16 cellular contexts compared by ENCODE assay signal in the genomic region with DNA sequence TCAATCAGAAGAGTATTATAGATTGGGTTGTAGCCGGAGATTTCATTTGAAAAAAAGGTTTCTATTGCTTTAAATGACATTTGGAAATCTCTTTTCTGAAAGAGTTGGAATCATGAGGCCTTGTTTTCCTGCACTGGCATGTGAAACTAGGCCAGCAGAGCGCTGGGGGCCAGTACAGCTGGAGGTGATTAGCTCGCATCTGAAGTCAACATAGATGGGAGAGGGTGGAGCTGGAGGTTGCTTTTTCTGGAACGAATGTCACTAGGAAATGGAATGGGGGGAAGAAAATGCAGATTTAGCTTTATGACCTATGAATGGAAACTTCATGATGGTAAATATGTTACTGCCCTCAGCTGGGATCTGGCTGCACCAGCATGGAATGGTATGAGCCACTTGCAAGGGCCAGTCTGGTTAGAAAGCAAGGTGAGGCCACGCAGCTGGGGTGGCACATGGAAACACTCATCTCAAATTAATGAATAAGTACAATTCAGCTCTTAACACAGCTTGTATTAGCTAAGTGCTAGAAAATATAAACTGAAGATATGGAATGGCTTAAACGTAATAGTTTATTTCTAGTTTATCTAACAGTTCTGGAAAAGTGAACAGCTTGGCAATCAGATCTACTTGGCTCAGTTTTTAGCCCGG. TPM values are rescaled to one million over a fixed set of nuclear protein-coding genes. Genes with fewer than 3 reads are reported as not detected.
DNase-seq lines count a peak whose midpoint lies in the region; ATAC-seq and TF ChIP-seq lines count a peak whose summit lies in the region.
"Had no signal": no experiment of that assay in that cellular context is flagged by ENCODE, and none has a peak within 500 bp of the region (broad histone marks: within the 10 kb centered on the region; RNA-seq: fewer than 3 reads in every experiment).

No MANE protein-coding gene starts in this region.

- intact Hi-C loops in esophagus muscularis mucosa (cut with DNase I) = no loop called here
- intact Hi-C loops in left lung (cut with DNase I) = no loop called here
- intact Hi-C loops in thyroid gland (cut with DNase I) = no loop called here

- H3K9me3 ChIP-seq in esophagus muscularis mucosa (peaks cover 0 to 8% (median 0%) of the 10 kb centered on the region in 4 donors), left lung (peaks cover 0 to 14% of the 10 kb centered on the region in 2 donors), thyroid gland (no peaks in the 10 kb centered on the region), Peyer's patch (no peaks in the 10 kb centered on the region)

- H3F3A ChIP-seq in GM23338 (replicated peaks; ENCODE audit: low read depth) = no peaks in the 10 kb centered on the region

- H3K27me3 ChIP-seq in GM23338 (ENCODE audit: insufficient read depth) (no peaks in the 10 kb centered on the region), esophagus muscularis mucosa (no peaks in the 10 kb centered on the region), left lung (no peaks in the 10 kb centered on the region), thyroid gland (no peaks in the 10 kb centered on the region), mesendoderm (ENCODE audit: insufficient read depth, low read length, poor library complexity) (no peaks in the 10 kb centered on the region), Peyer's patch (no peaks in the 10 kb centered on the region)

- no peak overlapping the region for H2BK5ac ChIP-seq in mesendoderm (ENCODE audit: low read length)

- H3K4me3 Mint-ChIP-seq in GM23338 = no peak overlapping the region
- H3K4me3 Mint-ChIP-seq: activated CD4-positive, alpha-beta T cell treated with anti-CD3 and anti-CD28 coated beads, Interleukin-2, amount 10 ng/mL, durations not matched to agents 7 days and 5 days; memory B cell had no signal

- H3K4me1 ChIP-seq in GM23338 (ENCODE audit: insufficient read depth) (0 out of 2 replicates have a peak, but pooled peaks cover 6% of the 10 kb centered on the region), esophagus muscularis mucosa (peaks cover 0 to 4% (median 0%) of the 10 kb centered on the region in 4 donors), left lung (no peaks in the 10 kb centered on the region), thyroid gland (no peaks in the 10 kb centered on the region), mesendoderm (ENCODE audit: control insufficient read depth, low read depth, low read length) (peaks cover 3% of the 10 kb centered on the region), Peyer's patch (no peaks in the 10 kb centered on the region)

- TF ChIP-seq CTCF in GM23338 (conservative IDR thresholded peaks at IDR 0.05; ENCODE audit: low read depth in 2 of 2) (no peak), esophagus muscularis mucosa (IDR thresholded peaks at IDR 0.05) (no peak), left lung (IDR thresholded peaks at IDR 0.05) (no peak), thyroid gland (IDR thresholded peaks at IDR 0.05) (no peak), Peyer's patch (IDR thresholded peaks at IDR 0.05) (no peak), GM13977 (IDR thresholded peaks at IDR 0.05; ENCODE audit: extremely low read depth, insufficient read depth, missing control alignments) (no peak)

- H2AFZ ChIP-seq in GM23338 = no peak overlapping the region

- no peak overlapping the region for H3K56ac ChIP-seq in mesendoderm (ENCODE audit: low read length)

- 55% methylated on average over 7 of the region's 7 CpGs for WGBS in esophagus muscularis mucosa
- 74 to 81% methylated on average over 7 of the region's 7 CpGs for WGBS in thyroid gland, 2 donors
- WGBS in mesendoderm (ENCODE audit: extremely low coverage, insufficient coverage, low lambda C conversion rate) = no CpG with 5 or more reads among the region's 7 CpGs

- in situ Hi-C loops in GM13977 (cut with MboI; ENCODE audit: low pct_unique_long_range_greater_than_20kb, low sequenced_read_pairs, unreplicated experiment) = no loop called here

- no peak overlapping the region for H2BK15ac ChIP-seq in mesendoderm (replicated peaks; ENCODE audit: low read depth)

- no peak overlapping the region for H3K9ac ChIP-seq in mesendoderm (ENCODE audit: low read length)

- no peak for DNase-seq in GM23338 (ENCODE audit: low spot score)
- no peak for DNase-seq in esophagus muscularis mucosa (ENCODE audit: extremely low spot score)
- DNase-seq in left lung = no peak
- no peak for DNase-seq in thyroid gland
- no peak for DNase-seq in activated CD4-positive, alpha-beta T cell treated with anti-CD3 and anti-CD28 coated beads for 48 hours
- DNase-seq in mesendoderm = no peak
- no peak for DNase-seq in Peyer's patch
- DNase-seq in GM13977 (ENCODE audit: low spot score) = no peak
- DNase-seq: activated CD4-positive, alpha-beta T cell treated with anti-CD3 and anti-CD28 coated beads, Interleukin-2, amount 10 ng/mL, durations not matched to agents 7 days and 5 days; DMS79 treated with DMSO at 0.1 percent for 48 hours; NCI-H446 treated with DMSO at 0.1 percent for 48 hours had no signal

- H3K4ac ChIP-seq in mesendoderm (ENCODE audit: low read depth, low read length) = no peak overlapping the region

- no peak overlapping the region for H4K8ac ChIP-seq in mesendoderm (ENCODE audit: low read depth, low read length)

- no peaks in the 10 kb centered on the region for H3K79me1 ChIP-seq in mesendoderm (ENCODE audit: low read length)

- no peak overlapping the region for H3K4me3 ChIP-seq in GM23338
- no peak overlapping the region for H3K4me3 ChIP-seq in esophagus muscularis mucosa
- no peak overlapping the region for H3K4me3 ChIP-seq in left lung
- no peak overlapping the region for H3K4me3 ChIP-seq in thyroid gland (replicated peaks in 1 of 3)
- H3K4me3 ChIP-seq in mesendoderm (ENCODE audit: low read length) = no peak overlapping the region
- no peak overlapping the region for H3K4me3 ChIP-seq in Peyer's patch
- H3K4me3 ChIP-seq: GM12878, K562 had no signal

- H4K5ac ChIP-seq in mesendoderm (ENCODE audit: low read length) = no peak overlapping the region

- H3K36me3 ChIP-seq in GM23338 (ENCODE audit: insufficient read depth) (peaks cover 14% of the 10 kb centered on the region; the same call in 1 of the 2 replicates), esophagus muscularis mucosa (peaks cover 0 to 31% (median 2%) of the 10 kb centered on the region in 4 donors), left lung (peaks cover 0 to 21% of the 10 kb centered on the region in 2 donors), thyroid gland (peaks cover 0 to 26% of the 10 kb centered on the region in 2 donors), mesendoderm (ENCODE audit: control insufficient read depth, insufficient read depth, low read length) (no peaks in the 10 kb centered on the region), Peyer's patch (no peaks in the 10 kb centered on the region)

- peaks cover 7% of the 10 kb centered on the region; the same call in 1 of the 2 replicates for H3K9me2 ChIP-seq in GM23338 (ENCODE audit: insufficient read depth)

- no peak overlapping the region for H2AK5ac ChIP-seq in mesendoderm (ENCODE audit: low read length)

- no peak for TF ChIP-seq EP300 in esophagus muscularis mucosa (IDR thresholded peaks at IDR 0.05)

- H2BK120ac ChIP-seq in mesendoderm (ENCODE audit: low read depth, low read length) = no peak overlapping the region

- H3K27me3 Mint-ChIP-seq in GM23338 (ENCODE audit: insufficient read depth, low read depth, poor library complexity) = no peaks in the 10 kb centered on the region
- H3K27me3 Mint-ChIP-seq: activated CD4-positive, alpha-beta T cell treated with anti-CD3 and anti-CD28 coated beads, Interleukin-2, amount 10 ng/mL, durations not matched to agents 7 days and 5 days; memory B cell had no signal

- H3K4me2 ChIP-seq in GM23338 = no peak overlapping the region
- no peak overlapping the region for H3K4me2 ChIP-seq in mesendoderm (ENCODE audit: low read length)

- H3K18ac ChIP-seq in mesendoderm (ENCODE audit: low read length) = no peak overlapping the region

- no peak overlapping the region for H3K27ac ChIP-seq in GM23338 (ENCODE audit: low read depth)
- H3K27ac ChIP-seq in esophagus muscularis mucosa (replicated peaks in 1 of 4) = peak overlapping the region in 3 of 4 donors; percentile 11 to 33 (median 28)
- peak overlapping the region in 1 of 2 donors; percentile 13 for H3K27ac ChIP-seq in left lung
- peak overlapping the region; percentile 32 to 45 (median 32) for H3K27ac ChIP-seq in thyroid gland
- no peak overlapping the region for H3K27ac ChIP-seq in mesendoderm (ENCODE audit: low read depth, low read length)
- H3K27ac ChIP-seq in Peyer's patch = no peak overlapping the region

- H3K79me2 ChIP-seq in GM23338 (replicated peaks; ENCODE audit: insufficient read depth) = no peaks in the 10 kb centered on the region
- no peaks in the 10 kb centered on the region for H3K79me2 ChIP-seq in mesendoderm (ENCODE audit: control insufficient read depth, insufficient read depth, low read length)

- no peak for TF ChIP-seq POLR2A in esophagus muscularis mucosa (IDR thresholded peaks at IDR 0.05; ENCODE audit: low read depth)
- TF ChIP-seq POLR2A in thyroid gland (IDR thresholded peaks at IDR 0.05) = no peak
- TF ChIP-seq POLR2A in Peyer's patch (IDR thresholded peaks at IDR 0.05) = no peak

- peaks cover 5% of the 10 kb centered on the region; the same call in 2 of the 3 replicates for H3K4me1 Mint-ChIP-seq in GM23338
- H3K4me1 Mint-ChIP-seq: activated CD4-positive, alpha-beta T cell treated with anti-CD3 and anti-CD28 coated beads, Interleukin-2, amount 10 ng/mL, durations not matched to agents 7 days and 5 days; memory B cell had no signal

- H4K20me1 ChIP-seq in GM23338 (replicated peaks; ENCODE audit: insufficient read depth) = no peaks in the 10 kb centered on the region

- ATAC-seq in GM23338 = no peak
- peak; percentile 25 for ATAC-seq in left lung
- ATAC-seq: GM12878, K562 had no signal

- peaks cover 41% of the 10 kb centered on the region for H3K36me3 Mint-ChIP-seq in GM23338 (ENCODE audit: low read depth)
- H3K36me3 Mint-ChIP-seq: memory B cell had no signal

- H3K23ac ChIP-seq in mesendoderm (ENCODE audit: low read length) = no peak overlapping the region

- H3K9me3 Mint-ChIP-seq in GM23338 = peaks cover 8% of the 10 kb centered on the region; the same call in 2 of the 3 replicates
- H3K9me3 Mint-ChIP-seq: memory B cell had no signal

- peak overlapping the region; percentile 18; the same call in 1 of the 2 replicates for H3K27ac Mint-ChIP-seq in GM23338
- H3K27ac Mint-ChIP-seq: activated CD4-positive, alpha-beta T cell treated with anti-CD3 and anti-CD28 coated beads, Interleukin-2, amount 10 ng/mL, durations not matched to agents 7 days and 5 days; memory B cell had no signal

TF ChIP-seq in GM23338, 12 proteins besides CTCF, POLR2A, EP300 and RAD21 (continues in another document):
- TF ChIP-seq STAT1 (IDR thresholded peaks at IDR 0.05; ENCODE audit: unreplicated experiment) (no peak), JUNB (IDR thresholded peaks at IDR 0.05; ENCODE audit: unreplicated experiment) (no peak), CREB1 (CRISPR knock-in tag; IDR thresholded peaks at IDR 0.05; ENCODE audit: low read depth) (no peak)

RNA-seq across cellular contexts. Expression of gene SLC10A6, which starts 32.6 kb away (rescaled TPM):
- total RNA-seq in GM23338 (2014; rRNA removed; shearing (Covaris generic)) = not detected in 2 replicates
- polyA plus RNA-seq in GM23338 (2016; fragmentation: Nextera tagmentation; extraction: Ambion mirVana) = not detected in 2 replicates
- total RNA-seq in esophagus muscularis mucosa (1 to 10 TPM in 3 of 4 donors, not detected in 1; 1.8 to 8.4 (median 3.4) TPM), left lung (under 1 TPM; 0.76 to 0.94 TPM), thyroid gland (1 to 10 TPM; 1.5 to 7.1 (median 4.7) TPM), Peyer's patch (under 1 TPM in 1 of 4 donors, not detected in 3; 0.54 TPM)
- polyA plus RNA-seq in mesendoderm (2013, experiment 1 of 2) = not detected
- polyA plus RNA-seq in mesendoderm (2013, experiment 2 of 2) = 0.06 TPM
- total RNA-seq: activated CD4-positive, alpha-beta T cell treated with anti-CD3 and anti-CD28 coated beads, Interleukin-2, amount 10 ng/mL, durations not matched to agents 7 days and 5 days; GM12878; K562; T-helper 2 cell treated with Interferon-gamma antibody and Interleukin-4, amounts not matched to agents 100 ng/mL and 5 ng/mL, for 36 hours; urinary bladder had no signal
- polyA plus RNA-seq: K562 had no signal

Comparison
In these comparisons a context has a peak if more than half of its experiments do, and no peak if none do; other contexts are left out.
1. H3K27ac ChIP-seq: peak in esophagus muscularis mucosa (3 of 4) and thyroid gland (3 of 3); none in GM23338 (single experiment), mesendoderm (single experiment) and Peyer's patch (0 of 4).